16 cellular contexts compared by ENCODE assay signal in genomic region chr1:42266253-42267135, GRCh38.
A peak's percentile ranks its signal among the peaks of the same experiment; 100 is the strongest.
DNase-seq lines count a peak whose midpoint lies in the region; ATAC-seq, FAIRE-seq and TF ChIP-seq lines count a peak whose summit lies in the region.
"Had no signal": no experiment of that assay in that cellular context is flagged by ENCODE, and none has a peak within 500 bp of the region (broad histone marks: within the 10 kb centered on the region; RNA-seq: fewer than 3 reads in every experiment).

No MANE protein-coding gene starts in this region.

- peaks cover 69% of the 10 kb centered on the region for H3K79me2 ChIP-seq in Loucy (ENCODE audit: insufficient read depth, low read length)

- DNase-seq in dermis blood vessel endothelial cell (peak; percentile 31), pancreas (peak in 1 of 6 donors; percentile 14), tibial artery (no peak), midbrain (lab: John Stamatoyannopoulos, UW) (no peak)
- DNase-seq in activated CD4-positive, alpha-beta T cell treated with anti-CD3 and anti-CD28 coated beads, Interleukin-2, amount 10 ng/mL, durations not matched to agents 24 days and 14 days = no peak
- DNase-seq: central memory CD4-positive, alpha-beta T cell; COR-L47; KBM-7; NCI-H446 treated with DMSO at 0.1 percent for 48 hours; SHP77 treated with DMSO at 0.1 percent for 48 hours had no signal

- intact Hi-C loops in pancreas (cut with DNase I) (no loop called here), tibial artery (cut with DNase I; ENCODE audit: low total_unique reads) (no loop called here)
- intact Hi-C loops in activated CD4-positive, alpha-beta T cell treated with anti-CD3 and anti-CD28 coated beads, Interleukin-2, amount 10 ng/mL, durations not matched to agents 24 days and 14 days (cut with micrococcal nuclease) = no loop called here

- H3K27me3 Mint-ChIP-seq in activated CD4-positive, alpha-beta T cell treated with anti-CD3 and anti-CD28 coated beads, Interleukin-2, amount 10 ng/mL, durations not matched to agents 24 days and 14 days = no peaks in the 10 kb centered on the region
- H3K27me3 Mint-ChIP-seq: activated T-helper 17 cell treated with anti-CD3 and anti-CD28 coated beads, Interleukin-2, amount 50 U/mL, for 72 hours; stimulated activated naive CD8-positive, alpha-beta T cell treated with anti-CD3 and anti-CD28 coated beads, Interleukin-15, Interleukin-2, amounts not matched to agents 100 ng/mL and 50 ng/mL, for 24 hours had no signal

- no peak overlapping the region for H3K4me2 ChIP-seq in Loucy (ENCODE audit: low read depth, low read length, poor library complexity, severe bottlenecking)

- H3F3A ChIP-seq in Loucy (ENCODE audit: low read depth) = no peaks in the 10 kb centered on the region

- H3K4me3 ChIP-seq in Loucy (ENCODE audit: low read length, poor library complexity, severe bottlenecking) = no peak overlapping the region
- H3K4me3 ChIP-seq in pancreas = no peak overlapping the region
- H3K4me3 ChIP-seq in tibial artery = no peak overlapping the region

- TF ChIP-seq CTCF in GM12873 (IDR thresholded peaks at IDR 0.05; ENCODE audit: insufficient read depth, low read depth, low read length, missing control alignments) = peak; percentile 10
- TF ChIP-seq CTCF in Loucy (conservative IDR thresholded peaks at IDR 0.05; ENCODE audit: low read length) = peak; percentile 37
- no peak for TF ChIP-seq CTCF in pancreas (IDR thresholded peaks at IDR 0.05)
- TF ChIP-seq CTCF in tibial artery (IDR thresholded peaks at IDR 0.05) = no peak

- WGBS in pancreas, 2 donors = 49 to 55% methylated on average over 4 of the region's 4 CpGs

- H3K9me3 ChIP-seq in Loucy (ENCODE audit: insufficient read depth, low read depth, low read length) (no peaks in the 10 kb centered on the region), pancreas (no peaks in the 10 kb centered on the region), tibial artery (no peaks in the 10 kb centered on the region)

- peaks cover 31% of the 10 kb centered on the region for H3K36me3 Mint-ChIP-seq in activated CD4-positive, alpha-beta T cell treated with anti-CD3 and anti-CD28 coated beads, Interleukin-2, amount 10 ng/mL, durations not matched to agents 24 days and 14 days (ENCODE audit: low read depth)

- no peaks in the 10 kb centered on the region for H3K9me3 Mint-ChIP-seq in activated CD4-positive, alpha-beta T cell treated with anti-CD3 and anti-CD28 coated beads, Interleukin-2, amount 10 ng/mL, durations not matched to agents 24 days and 14 days
- H3K9me3 Mint-ChIP-seq: activated T-helper 17 cell treated with anti-CD3 and anti-CD28 coated beads, Interleukin-2, amount 50 U/mL, for 72 hours; stimulated activated naive CD8-positive, alpha-beta T cell treated with anti-CD3 and anti-CD28 coated beads, Interleukin-15, Interleukin-2, amounts not matched to agents 100 ng/mL and 50 ng/mL, for 24 hours had no signal

- no peak overlapping the region for H3K9ac ChIP-seq in Loucy (ENCODE audit: low read depth, low read length, poor library complexity, severe bottlenecking)

- H3K4me3 Mint-ChIP-seq in activated CD4-positive, alpha-beta T cell treated with anti-CD3 and anti-CD28 coated beads, Interleukin-2, amount 10 ng/mL, durations not matched to agents 24 days and 14 days = no peak overlapping the region
- H3K4me3 Mint-ChIP-seq: activated T-helper 17 cell treated with anti-CD3 and anti-CD28 coated beads, Interleukin-2, amount 50 U/mL, for 72 hours; stimulated activated naive CD8-positive, alpha-beta T cell treated with anti-CD3 and anti-CD28 coated beads, Interleukin-15, Interleukin-2, amounts not matched to agents 100 ng/mL and 50 ng/mL, for 24 hours had no signal

- no peak overlapping the region for H3K27ac Mint-ChIP-seq in activated CD4-positive, alpha-beta T cell treated with anti-CD3 and anti-CD28 coated beads, Interleukin-2, amount 10 ng/mL, durations not matched to agents 24 days and 14 days
- H3K27ac Mint-ChIP-seq: activated T-helper 17 cell treated with anti-CD3 and anti-CD28 coated beads, Interleukin-2, amount 50 U/mL, for 72 hours; stimulated activated naive CD8-positive, alpha-beta T cell treated with anti-CD3 and anti-CD28 coated beads, Interleukin-15, Interleukin-2, amounts not matched to agents 100 ng/mL and 50 ng/mL, for 24 hours had no signal

- H3K27ac ChIP-seq in pancreas = no peak overlapping the region
- no peak overlapping the region for H3K27ac ChIP-seq in tibial artery

- H3K4me1 Mint-ChIP-seq in activated CD4-positive, alpha-beta T cell treated with anti-CD3 and anti-CD28 coated beads, Interleukin-2, amount 10 ng/mL, durations not matched to agents 24 days and 14 days = peaks cover 12% of the 10 kb centered on the region

- ATAC-seq in pancreas = peak; percentile 71 to 90 (median 82)
- ATAC-seq in HG03097 (IDR thresholded peaks at IDR 0.05; ENCODE audit: low FRiP score, unreplicated experiment) = no peak
- ATAC-seq: activated CD4-positive, CD25-positive, alpha-beta regulatory T cell treated with anti-CD3 and anti-CD28 coated beads, Interleukin-2, amount 50 U/mL, for 24 hours; activated T-helper 17 cell treated with anti-CD3 and anti-CD28 coated beads, Interleukin-2, amount 50 U/mL, for 72 hours had no signal

- H2AFZ ChIP-seq in Loucy (ENCODE audit: low read length) = no peak overlapping the region

- no peaks in the 10 kb centered on the region for H3K4me1 ChIP-seq in Loucy (ENCODE audit: insufficient read depth, low read length, poor library complexity, severe bottlenecking)
- H3K4me1 ChIP-seq in pancreas = peaks cover 0 to 13% (median 11%) of the 10 kb centered on the region in 3 donors
- H3K4me1 ChIP-seq in tibial artery = peaks cover 0 to 15% (median 0%) of the 10 kb centered on the region in 4 donors

- no peak for FAIRE-seq in pancreas (lab: Jason Lieb, UNC)

- no peaks in the 10 kb centered on the region for H3K27me3 ChIP-seq in Loucy (ENCODE audit: insufficient read depth, low read length, poor library complexity, severe bottlenecking)
- H3K27me3 ChIP-seq in pancreas = no peaks in the 10 kb centered on the region
- H3K27me3 ChIP-seq in tibial artery = no peaks in the 10 kb centered on the region

- H3K36me3 ChIP-seq in Loucy (ENCODE audit: insufficient read depth, low read length) (peaks cover 23% of the 10 kb centered on the region; the same call in 1 of the 2 replicates), pancreas (no peaks in the 10 kb centered on the region), tibial artery (no peaks in the 10 kb centered on the region)

- no peaks in the 10 kb centered on the region for H3K9me2 ChIP-seq in Loucy (replicated peaks; ENCODE audit: low read depth, low read length)

- H4K20me1 ChIP-seq in Loucy (ENCODE audit: insufficient read depth, low read length, poor library complexity, severe bottlenecking) = peaks cover 26% of the 10 kb centered on the region

Comparison
In these comparisons a context has a peak if more than half of its experiments do, and no peak if none do; other contexts are left out.
1. CTCF ChIP-seq: peak in GM12873 (single experiment) and Loucy (single experiment); none in pancreas (0 of 4) and tibial artery (0 of 2).